12 cellular contexts compared by ENCODE assay signal in genomic region chr9:114503009-114503408, GRCh38. TPM values are rescaled to one million over a fixed set of nuclear protein-coding genes. Genes with fewer than 3 reads are reported as not detected.
A peak's percentile ranks its signal among the peaks of the same experiment; 100 is the strongest.
DNase-seq lines count a peak whose midpoint lies in the region; ATAC-seq, FAIRE-seq and TF ChIP-seq lines count a peak whose summit lies in the region.
"Had no signal": no experiment of that assay in that cellular context is flagged by ENCODE, and none has a peak within 500 bp of the region (broad histone marks: within the 10 kb centered on the region; RNA-seq: fewer than 3 reads in every experiment).

No MANE protein-coding gene starts in this region.

- no peaks in the 10 kb centered on the region for H3K36me3 Mint-ChIP-seq in activated T-cell treated with anti-CD3 and anti-CD28 coated beads, Interleukin-2, amount 50 U/mL, for 4 hours (ENCODE audit: insufficient read depth)
- no peaks in the 10 kb centered on the region for H3K36me3 Mint-ChIP-seq in activated B cell treated with CpG ODN at 0.5 μM for 24 hours (ENCODE audit: low read depth)

- peak overlapping the region in 1 of 2 donors; percentile 20 for H3K4me3 ChIP-seq in kidney (ENCODE audit: low read length in 2 of 2)
- H3K4me3 ChIP-seq: BLaER1 had no signal

- H3K4me1 Mint-ChIP-seq in activated T-cell treated with anti-CD3 and anti-CD28 coated beads, Interleukin-2, amount 50 U/mL, for 4 hours (ENCODE audit: low read depth), result peaks cover 32% of the 10 kb centered on the region
- peaks cover 51% of the 10 kb centered on the region for H3K4me1 Mint-ChIP-seq in activated B cell treated with CpG ODN at 0.5 μM for 24 hours

- H3K27ac ChIP-seq in kidney (ENCODE audit: low read depth in 2 of 2, low read length in 2 of 2), result peak overlapping the region; percentile 35 to 36
- H3K27ac ChIP-seq in temporal lobe (ENCODE audit: low read depth, low read length), result peak overlapping the region; percentile 88
- H3K27ac ChIP-seq: BLaER1 had no signal

- TF ChIP-seq CTCF in activated B cell treated with CpG ODN at 0.5 μM for 24 hours (IDR thresholded peaks at IDR 0.05) (no peak), kidney (IDR thresholded peaks at IDR 0.05; ENCODE audit: borderline replicate concordance, extremely low read depth, insufficient read depth) (no peak)

- DNase-seq in activated T-cell treated with anti-CD3 and anti-CD28 coated beads, Interleukin-2, amount 50 U/mL, for 4 hours, result no peak
- DNase-seq in activated T-cell treated with anti-CD3 and anti-CD28 coated beads, Interleukin-2, amount 50 U/mL, for 48 hours, result no peak
- DNase-seq in activated B cell treated with CpG ODN at 0.5 μM for 24 hours, result no peak
- peak; percentile 79 for DNase-seq in kidney
- no peak for DNase-seq in activated CD4-positive, alpha-beta T cell treated with anti-CD3 and anti-CD28 coated beads for 1 hour
- no peak for DNase-seq in middle frontal gyrus (ENCODE audit: extremely low spot score, low spot score)
- DNase-seq: NCI-H2171 treated with DMSO at 0.1 percent for 48 hours; stimulated activated CD4-positive, alpha-beta T cell treated with anti-CD3 and anti-CD28 coated beads, Interleukin-4, amount 100 ng/mL, for 4 hours had no signal

- intact Hi-C loops in activated B cell treated with CpG ODN at 0.5 μM for 24 hours (cut with micrococcal nuclease) (no loop called here), kidney (cut with DNase I) (no loop called here)

- peak overlapping the region in 1 of 2 donors; percentile 5 for H3K9ac ChIP-seq in kidney (ENCODE audit: low read length in 2 of 2)
- H3K9ac ChIP-seq: BLaER1 had no signal

- ATAC-seq in activated T-cell treated with anti-CD3 and anti-CD28 coated beads, Interleukin-2, amount 50 U/mL, for 4 hours, result no peak
- ATAC-seq in activated B cell treated with CpG ODN at 0.5 μM for 24 hours (ENCODE audit: low read depth) (no peak), HG02588 (IDR thresholded peaks at IDR 0.05; ENCODE audit: unreplicated experiment) (no peak)

- H3K9me3 Mint-ChIP-seq in activated T-cell treated with anti-CD3 and anti-CD28 coated beads, Interleukin-2, amount 50 U/mL, for 4 hours, result no peaks in the 10 kb centered on the region
- H3K9me3 Mint-ChIP-seq in activated B cell treated with CpG ODN at 0.5 μM for 24 hours, result no peaks in the 10 kb centered on the region
- H3K9me3 Mint-ChIP-seq: dendritic cell treated with granulocyte-macrophage colony-stimulating factor and Interleukin-4, amounts not matched to agents 40 ng/mL and 50 ng/mL, for 4 days had no signal

- CTCF ChIA-PET in activated B cell treated with CpG ODN at 0.5 μM for 24 hours (lab: Charles Lee), result interaction anchor here (0.9 to 1.7 kb wide), 3 partner anchors 18 to 150 kb away, joined by 3 to 6 read pairs (median 4); no protein-coding TSS in a partner anchor

- H3K36me3 ChIP-seq in kidney (ENCODE audit: control insufficient read depth in 1 of 2, insufficient read depth in 2 of 2, low read length in 2 of 2), result no peaks in the 10 kb centered on the region
- H3K36me3 ChIP-seq: BLaER1 had no signal

- peak overlapping the region; percentile 68 for H3K27ac Mint-ChIP-seq in activated B cell treated with CpG ODN at 0.5 μM for 24 hours
- H3K27ac Mint-ChIP-seq: dendritic cell treated with granulocyte-macrophage colony-stimulating factor and Interleukin-4, amounts not matched to agents 40 ng/mL and 50 ng/mL, for 4 days had no signal

- H3K4me1 ChIP-seq in kidney (ENCODE audit: control insufficient read depth in 1 of 2, insufficient read depth in 1 of 2, low read depth in 1 of 2, low read length in 2 of 2), result peaks cover 10 to 12% of the 10 kb centered on the region in 2 donors

- no peak for FAIRE-seq in kidney (lab: Jason Lieb, UNC)

- peaks cover 3% of the 10 kb centered on the region for H3K27me3 Mint-ChIP-seq in activated T-cell treated with anti-CD3 and anti-CD28 coated beads, Interleukin-2, amount 50 U/mL, for 4 hours (ENCODE audit: low read depth)
- H3K27me3 Mint-ChIP-seq in activated B cell treated with CpG ODN at 0.5 μM for 24 hours, result peaks cover 2% of the 10 kb centered on the region

- H3K4me3 Mint-ChIP-seq in activated T-cell treated with anti-CD3 and anti-CD28 coated beads, Interleukin-2, amount 50 U/mL, for 4 hours, result peak overlapping the region; percentile 49
- peak overlapping the region; percentile 77 for H3K4me3 Mint-ChIP-seq in activated B cell treated with CpG ODN at 0.5 μM for 24 hours
- H3K4me3 Mint-ChIP-seq: dendritic cell treated with granulocyte-macrophage colony-stimulating factor and Interleukin-4, amounts not matched to agents 40 ng/mL and 50 ng/mL, for 4 days had no signal

- no peaks in the 10 kb centered on the region for H3K9me3 ChIP-seq in kidney (ENCODE audit: control insufficient read depth in 1 of 2, low read length in 2 of 2)
- H3K9me3 ChIP-seq: BLaER1 had no signal

- POLR2A ChIA-PET in activated B cell treated with CpG ODN at 0.5 μM for 24 hours (lab: Charles Lee), result interaction anchor here (1.4 kb wide), 1 partner anchor 85 kb away, joined by 4 read pairs; the partner anchor contains the start of gene ATP6V1G1

RNA-seq across cellular contexts. Expression of gene WHRN, which starts 2.3 kb away (rescaled TPM):
- total RNA-seq in activated T-cell treated with anti-CD3 and anti-CD28 coated beads, Interleukin-2, amount 50 U/mL, for 4 hours, result 1 to 10 TPM; 2.0 to 5.8 (median 2.2) TPM
- 12.4 and 14.5 TPM in 2 replicates for total RNA-seq in activated B cell treated with CpG ODN at 0.5 μM for 24 hours
- total RNA-seq in kidney, result 14.8 TPM
- 4.4 TPM for polyA plus RNA-seq in kidney (ENCODE audit: insufficient read depth, low read depth, low replicate concordance)
- total RNA-seq in temporal lobe, result 0.98 TPM
